Comparison of ENCODE assay signal across 35 cellular contexts in the genomic region with DNA sequence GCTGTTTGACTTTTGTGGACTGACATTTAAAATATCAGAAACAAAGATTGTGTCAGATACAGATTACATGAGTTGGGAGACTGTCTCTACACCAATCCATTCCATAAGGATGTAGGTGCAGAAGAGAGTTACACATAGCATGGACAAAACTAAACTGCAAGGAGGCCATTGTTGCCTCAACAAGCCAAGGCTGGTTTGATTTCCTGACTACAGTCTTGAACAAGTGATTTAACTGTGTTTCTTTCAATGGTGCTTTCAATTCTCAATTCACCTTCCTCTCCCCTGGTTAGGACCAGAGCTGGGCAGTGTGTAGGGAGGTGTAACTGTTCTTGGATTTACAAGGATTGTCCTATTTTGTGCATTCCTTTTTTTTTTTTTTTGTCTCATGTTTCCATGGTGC.
"Had no signal": no experiment of that assay in that cellular context is flagged by ENCODE, and none has a peak within 500 bp of the region (broad histone marks: within the 10 kb centered on the region; RNA-seq: fewer than 3 reads in every experiment).

No MANE protein-coding gene starts in this region.

- H3K27ac ChIP-seq: KMS-11 had no signal

- H3K9ac ChIP-seq: KMS-11 had no signal

- H3K4me3 ChIP-seq: MG63 had no signal

- H3K27me3 ChIP-seq: MG63 had no signal

- H3K4me2 ChIP-seq: KMS-11 had no signal

- DNase-seq: Karpas-422, Kasumi-1, MG63, MM.1S, MV-4-11, NCI-H1048, NCI-H1092, NCI-H1092 treated with DMSO at 0.1 percent for 48 hours, NCI-H1105, NCI-H1105 treated with DMSO at 0.1 percent for 48 hours, NCI-H1417, NCI-H1417 treated with DMSO at 0.1 percent for 48 hours, NCI-H1436, NCI-H1436 treated with DMSO at 0.1 percent for 48 hours, NCI-H146, NCI-H1694, NCI-H1694 treated with DMSO at 0.1 percent for 48 hours, NCI-H187, NCI-H187 treated with DMSO at 0.1 percent for 48 hours, NCI-H1930, NCI-H2029, NCI-H2029 treated with DMSO at 0.1 percent for 48 hours, NCI-H2081, NCI-H2081 treated with DMSO at 0.1 percent for 48 hours, NCI-H2107, NCI-H2171, NCI-H2171 treated with DMSO at 0.1 percent for 48 hours, NCI-H2227 treated with DMSO at 0.1 percent for 48 hours, NCI-H226, NCI-H345, NCI-H446, NCI-H446 treated with DMSO at 0.1 percent for 48 hours, NCI-H510A, NCI-H510A treated with DMSO at 0.1 percent for 48 hours had no signal

- H3K36me3 ChIP-seq: MG63 had no signal

- H3K9me3 ChIP-seq: MG63 had no signal
